In the genomic region with DNA sequence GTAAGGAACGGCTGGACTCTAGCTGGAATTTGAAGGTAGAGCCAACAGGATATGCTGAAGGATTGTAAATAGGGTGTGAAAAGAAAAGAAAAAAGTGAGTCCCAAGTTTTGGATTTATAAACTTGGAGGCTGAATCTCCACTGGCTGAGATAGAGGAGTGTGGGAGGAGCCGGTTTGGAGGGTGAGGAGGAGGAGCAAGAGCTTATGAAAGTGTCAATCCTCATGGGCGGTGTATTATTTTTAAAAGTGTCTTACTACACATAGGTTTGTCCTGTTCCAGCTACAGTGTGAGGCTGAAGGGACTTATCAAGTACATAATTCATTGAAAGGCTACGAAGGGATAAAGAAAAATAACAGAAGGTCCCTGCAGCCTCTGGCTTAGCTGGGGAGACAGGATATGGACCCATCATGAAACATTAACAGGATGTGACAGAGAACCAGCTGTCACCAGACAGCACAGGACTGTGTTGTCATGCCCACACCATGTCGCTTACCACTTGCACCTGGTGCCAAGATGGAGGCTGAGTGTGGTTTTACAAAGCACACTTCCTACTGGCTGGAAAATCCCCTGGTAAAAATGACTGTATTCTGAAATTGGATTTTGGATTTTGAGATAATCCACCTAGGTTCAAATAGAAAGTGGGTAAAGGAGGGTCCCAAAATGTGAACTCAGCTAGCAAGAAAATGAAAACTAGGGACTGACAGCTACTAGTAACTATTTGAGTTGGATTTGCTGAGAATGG, we compare ENCODE assay signal across 8 cellular contexts. TPM values are rescaled to one million over a fixed set of nuclear protein-coding genes. Genes with fewer than 3 reads are reported as not detected.
DNase-seq lines count a peak whose midpoint lies in the region; ATAC-seq and TF ChIP-seq lines count a peak whose summit lies in the region.

No MANE protein-coding gene starts in this region.

- peak overlapping the region; percentile 38 to 78 (median 63) for H3K4me2 ChIP-seq in BLaER1 treated with 17β-estradiol and CSF1 and Interleukin-3, amounts not matched to agents 10 nM and 100 nM
- no peak overlapping the region for H3K4me2 ChIP-seq in mesendoderm (ENCODE audit: low read length)

- WGBS in esophagus squamous epithelium, 2 donors: 71 to 72% methylated on average over 5 of the region's 5 CpGs
- WGBS in mesendoderm (ENCODE audit: extremely low coverage, insufficient coverage, low lambda C conversion rate): no CpG with 5 or more reads among the region's 5 CpGs

- H2BK15ac ChIP-seq in mesendoderm (replicated peaks; ENCODE audit: low read depth): no peak overlapping the region

- H3K56ac ChIP-seq in mesendoderm (ENCODE audit: low read length): no peak overlapping the region

- H3K18ac ChIP-seq in mesendoderm (ENCODE audit: low read length): no peak overlapping the region

- H3K4ac ChIP-seq in mesendoderm (ENCODE audit: low read depth, low read length): no peak overlapping the region

- H3K27ac ChIP-seq in BLaER1 treated with 17β-estradiol and CSF1 and Interleukin-3, amounts not matched to agents 10 nM and 100 nM: peak overlapping the region in 9 of 11 experiments; percentile 44 to 82 (median 64); a peak in 18 of 22 replicates
- H3K27ac ChIP-seq in esophagus squamous epithelium (no peak overlapping the region), mesendoderm (ENCODE audit: low read depth, low read length) (no peak overlapping the region)

- TF ChIP-seq CTCF in esophagus squamous epithelium (IDR thresholded peaks at IDR 0.05): no peak

- no peaks in the 10 kb centered on the region for H3K27me3 ChIP-seq in BLaER1 treated with 17β-estradiol and CSF1 and Interleukin-3, amounts not matched to agents 10 nM and 100 nM
- no peaks in the 10 kb centered on the region for H3K27me3 ChIP-seq in esophagus squamous epithelium
- H3K27me3 ChIP-seq in mesendoderm (ENCODE audit: insufficient read depth, low read length, poor library complexity): no peaks in the 10 kb centered on the region

- DNase-seq in T follicular helper cell (ENCODE audit: low read depth) (peak; percentile 30), left kidney (ENCODE audit: low read depth, low spot score) (peak; percentile 64), esophagus squamous epithelium (lab: John Stamatoyannopoulos, UW) (no peak), medulla oblongata (ENCODE audit: extremely low spot score) (no peak), mesendoderm (no peak)

- H2BK5ac ChIP-seq in mesendoderm (ENCODE audit: low read length): no peak overlapping the region

- intact Hi-C loops in esophagus squamous epithelium (cut with DNase I): no loop called here

- H4K8ac ChIP-seq in mesendoderm (ENCODE audit: low read depth, low read length): no peak overlapping the region

- no peak overlapping the region for H4K5ac ChIP-seq in mesendoderm (ENCODE audit: low read length)

- no peaks in the 10 kb centered on the region for H4K20me1 ChIP-seq in BLaER1 treated with 17β-estradiol and CSF1 and Interleukin-3, amounts not matched to agents 10 nM and 100 nM

- no peak overlapping the region for H2AK5ac ChIP-seq in mesendoderm (ENCODE audit: low read length)

- H2BK120ac ChIP-seq in mesendoderm (ENCODE audit: low read depth, low read length): no peak overlapping the region

- no peak overlapping the region for H3K4me3 ChIP-seq in BLaER1 treated with 17β-estradiol and CSF1 and Interleukin-3, amounts not matched to agents 10 nM and 100 nM
- H3K4me3 ChIP-seq in esophagus squamous epithelium: no peak overlapping the region
- H3K4me3 ChIP-seq in mesendoderm (ENCODE audit: low read length): no peak overlapping the region

- H3K36me3 ChIP-seq in BLaER1 treated with 17β-estradiol and CSF1 and Interleukin-3, amounts not matched to agents 10 nM and 100 nM: no peaks in the 10 kb centered on the region
- H3K36me3 ChIP-seq in esophagus squamous epithelium: no peaks in the 10 kb centered on the region
- no peaks in the 10 kb centered on the region for H3K36me3 ChIP-seq in mesendoderm (ENCODE audit: control insufficient read depth, insufficient read depth, low read length)

- peak; percentile 86 for ATAC-seq in HG03135 (IDR thresholded peaks at IDR 0.05; ENCODE audit: unreplicated experiment)

- H3K9me3 ChIP-seq in BLaER1 treated with 17β-estradiol and CSF1 and Interleukin-3, amounts not matched to agents 10 nM and 100 nM (replicated peaks in 1 of 11): peaks cover 0 to 5% (median 0%) of the 10 kb centered on the region in 11 experiments; a peak in 1 of 22 replicates
- H3K9me3 ChIP-seq in esophagus squamous epithelium: no peaks in the 10 kb centered on the region

- H3K79me1 ChIP-seq in mesendoderm (ENCODE audit: low read length): peaks cover 1% of the 10 kb centered on the region

- peaks cover 37 to 53% (median 48%) of the 10 kb centered on the region in 10 experiments for H3K4me1 ChIP-seq in BLaER1 treated with 17β-estradiol and CSF1 and Interleukin-3, amounts not matched to agents 10 nM and 100 nM
- H3K4me1 ChIP-seq in esophagus squamous epithelium (peaks cover 0 to 35% (median 6%) of the 10 kb centered on the region in 3 donors), mesendoderm (ENCODE audit: control insufficient read depth, low read depth, low read length) (no peaks in the 10 kb centered on the region)

- peak; percentile 60 for TF ChIP-seq POLR2A in GM19099 (IDR thresholded peaks at IDR 0.05; ENCODE audit: extremely low read depth, insufficient read length, low read depth)
- TF ChIP-seq POLR2A in esophagus squamous epithelium (IDR thresholded peaks at IDR 0.05): no peak

- no peak overlapping the region for H3K23ac ChIP-seq in mesendoderm (ENCODE audit: low read length)

- peaks cover 12% of the 10 kb centered on the region for H3K79me2 ChIP-seq in mesendoderm (ENCODE audit: control insufficient read depth, insufficient read depth, low read length)

- H3K9ac ChIP-seq in BLaER1 treated with 17β-estradiol and CSF1 and Interleukin-3, amounts not matched to agents 10 nM and 100 nM: peak overlapping the region in 5 of 11 experiments; percentile 13 to 59 (median 19); a peak in 8 of 22 replicates
- no peak overlapping the region for H3K9ac ChIP-seq in mesendoderm (ENCODE audit: low read length)

RNA-seq across cellular contexts. Expression of a gene that starts 2.5 kb away (rescaled TPM):
- 10 to 100 TPM; 37.0 to 71.2 (median 40.5) TPM for total RNA-seq in esophagus squamous epithelium
- polyA plus RNA-seq in mesendoderm (2013, experiment 1 of 2): 17.2 TPM
- polyA plus RNA-seq in mesendoderm (2013, experiment 2 of 2): 17.8 TPM

Comparison
In these comparisons a context has a peak if more than half of its experiments do, and no peak if none do; other contexts are left out.
1. H3K27ac ChIP-seq: peak in BLaER1 treated with 17β-estradiol and CSF1 and Interleukin-3, amounts not matched to agents 10 nM and 100 nM (9 of 11); none in esophagus squamous epithelium (0 of 4) and mesendoderm (single experiment).
2. DNase-seq: peak in T follicular helper cell (single experiment) and left kidney (single experiment); none in esophagus squamous epithelium (single experiment), medulla oblongata (single experiment) and mesendoderm (single experiment).